ENCODE assay signal across 20 cellular contexts in the genomic region with DNA sequence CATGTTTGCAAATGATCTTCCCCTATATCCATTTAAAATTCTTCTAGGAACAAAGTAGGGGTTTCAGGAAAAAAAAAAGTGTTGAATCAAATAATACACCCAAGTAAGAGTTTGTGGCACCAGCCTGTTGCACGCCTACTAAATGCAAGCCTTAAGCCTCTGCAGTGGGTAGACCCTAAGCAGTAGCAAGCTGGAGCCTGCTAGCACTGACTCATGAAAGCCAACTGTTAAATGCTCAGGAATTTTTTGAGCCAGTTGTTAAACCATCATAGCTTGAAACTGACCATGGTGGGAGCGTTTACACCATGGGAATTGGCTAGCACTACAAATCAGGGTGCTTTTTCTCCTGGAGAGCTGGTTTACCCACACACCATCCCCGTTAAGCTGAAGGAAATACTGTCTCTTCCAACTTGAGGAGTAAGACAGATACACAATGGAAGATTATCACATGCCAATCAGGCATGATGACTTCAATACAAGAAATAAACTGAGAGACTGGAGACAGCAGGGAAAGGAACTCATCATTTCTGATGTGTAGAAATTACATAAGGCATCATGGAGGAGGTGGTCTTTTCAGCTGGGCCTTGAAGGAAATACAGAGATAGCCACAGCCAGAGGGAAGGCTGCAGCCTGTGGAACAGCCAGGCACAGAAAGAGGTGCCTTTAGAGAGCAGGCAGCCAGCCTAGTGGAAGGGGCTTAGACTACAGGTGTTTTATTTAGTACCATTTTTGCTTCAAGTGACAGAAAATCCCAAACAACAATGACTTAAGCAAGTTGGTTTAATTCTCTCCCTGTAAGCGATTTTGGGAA.
DNase-seq lines count a peak whose midpoint lies in the region; ATAC-seq and TF ChIP-seq lines count a peak whose summit lies in the region.
"Had no signal": no experiment of that assay in that cellular context is flagged by ENCODE, and none has a peak within 500 bp of the region (broad histone marks: within the 10 kb centered on the region; RNA-seq: fewer than 3 reads in every experiment).

No MANE protein-coding gene starts in this region.

- no peaks in the 10 kb centered on the region for H3K27me3 ChIP-seq in MM.1S (replicated peaks; ENCODE audit: insufficient read depth, low read length)

- H3K9me3 ChIP-seq in MM.1S (replicated peaks; ENCODE audit: insufficient read depth, low read length), result no peaks in the 10 kb centered on the region

- no peak overlapping the region for H3K9ac ChIP-seq in MM.1S (ENCODE audit: low read length)

- POLR2A ChIA-PET in activated CD8-positive, alpha-beta T cell treated with anti-CD3 and anti-CD28 coated beads, Interleukin-2, amount 10 ng/mL, durations not matched to agents 7 days and 5 days (lab: Charles Lee), result no interaction called here
- POLR2A ChIA-PET in activated CD8-positive, alpha-beta T cell treated with anti-CD3 and anti-CD28 coated beads for 36 hours (lab: Charles Lee), result interaction anchor here (0.6 to 1.1 kb wide), 3 partner anchors 8 to 110 kb away, joined by 3 read pairs; no protein-coding TSS in a partner anchor

- no peak for TF ChIP-seq CTCF in activated CD8-positive, alpha-beta T cell treated with anti-CD3 and anti-CD28 coated beads for 36 hours (IDR thresholded peaks at IDR 0.05)
- no peak for TF ChIP-seq CTCF in MM.1S (IDR thresholded peaks at IDR 0.05; ENCODE audit: low read length)

- H3K9me2 ChIP-seq in MM.1S (replicated peaks; ENCODE audit: insufficient read depth, low read length), result no peaks in the 10 kb centered on the region

- H3K27ac ChIP-seq in MM.1S (ENCODE audit: low read length), result peak overlapping the region; percentile 99
- H3K27ac ChIP-seq in epithelial cell of prostate, result peak overlapping the region; percentile 31

- H4K20me1 ChIP-seq in MM.1S (ENCODE audit: insufficient read depth, low read length), result no peaks in the 10 kb centered on the region

- CTCF ChIA-PET in activated CD8-positive, alpha-beta T cell treated with anti-CD3 and anti-CD28 coated beads, Interleukin-2, amount 10 ng/mL, durations not matched to agents 7 days and 5 days (lab: Charles Lee), result interaction anchor here (1.0 to 4.7 kb wide), 4 partner anchors 12 to 176 kb away, joined by 4 to 26 read pairs (median 6); a partner anchor contains a TSS
- CTCF ChIA-PET in activated CD8-positive, alpha-beta T cell treated with anti-CD3 and anti-CD28 coated beads for 36 hours (lab: Charles Lee), result interaction anchor here (1.3 kb wide), 1 partner anchor 35 kb away, joined by 3 read pairs; no protein-coding TSS in a partner anchor

- H3K4me2 ChIP-seq in MM.1S (ENCODE audit: low read depth, low read length), result peak overlapping the region; percentile 68; the same call in 1 of the 2 replicates

- H3K27ac Mint-ChIP-seq in activated CD8-positive, alpha-beta T cell treated with anti-CD3 and anti-CD28 coated beads, Interleukin-2, amount 10 ng/mL, durations not matched to agents 7 days and 5 days, result peak overlapping the region; percentile 23
- H3K27ac Mint-ChIP-seq in activated CD8-positive, alpha-beta T cell treated with anti-CD3 and anti-CD28 coated beads for 36 hours, result no peak overlapping the region
- peak overlapping the region; percentile 48 for H3K27ac Mint-ChIP-seq in stimulated activated memory B cell treated with anti-CD40 and anti-IgM and Interleukin-4, amounts not matched to agents 10 μg/mL and 1 μg/mL and 100 μg/mL, for 72 hours
- H3K27ac Mint-ChIP-seq in stimulated activated naive B cell treated with anti-CD40 and anti-IgM and Interleukin-4, amounts not matched to agents 10 μg/mL and 1 μg/mL and 100 μg/mL, for 72 hours, result no peak overlapping the region

- H3K9me3 Mint-ChIP-seq in activated CD8-positive, alpha-beta T cell treated with anti-CD3 and anti-CD28 coated beads, Interleukin-2, amount 10 ng/mL, durations not matched to agents 7 days and 5 days (ENCODE audit: insufficient read depth), result no peaks in the 10 kb centered on the region
- H3K9me3 Mint-ChIP-seq in activated CD8-positive, alpha-beta T cell treated with anti-CD3 and anti-CD28 coated beads for 36 hours, result no peaks in the 10 kb centered on the region
- no peaks in the 10 kb centered on the region for H3K9me3 Mint-ChIP-seq in stimulated activated memory B cell treated with anti-CD40 and anti-IgM and Interleukin-4, amounts not matched to agents 10 μg/mL and 1 μg/mL and 100 μg/mL, for 72 hours
- peaks cover 0 to 5% of the 10 kb centered on the region in 2 donors for H3K9me3 Mint-ChIP-seq in stimulated activated naive B cell treated with anti-CD40 and anti-IgM and Interleukin-4, amounts not matched to agents 10 μg/mL and 1 μg/mL and 100 μg/mL, for 72 hours
- H3K9me3 Mint-ChIP-seq: IgD-negative memory B cell had no signal

- H3K36me3 Mint-ChIP-seq in activated CD8-positive, alpha-beta T cell treated with anti-CD3 and anti-CD28 coated beads, Interleukin-2, amount 10 ng/mL, durations not matched to agents 7 days and 5 days (ENCODE audit: low read depth), result no peaks in the 10 kb centered on the region
- no peaks in the 10 kb centered on the region for H3K36me3 Mint-ChIP-seq in activated CD8-positive, alpha-beta T cell treated with anti-CD3 and anti-CD28 coated beads for 36 hours (ENCODE audit: low read depth)
- no peaks in the 10 kb centered on the region for H3K36me3 Mint-ChIP-seq in stimulated activated memory B cell treated with anti-CD40 and anti-IgM and Interleukin-4, amounts not matched to agents 10 μg/mL and 1 μg/mL and 100 μg/mL, for 72 hours
- H3K36me3 Mint-ChIP-seq in stimulated activated naive B cell treated with anti-CD40 and anti-IgM and Interleukin-4, amounts not matched to agents 10 μg/mL and 1 μg/mL and 100 μg/mL, for 72 hours, result no peaks in the 10 kb centered on the region
- H3K36me3 Mint-ChIP-seq: IgD-negative memory B cell had no signal

- no peak for DNase-seq in activated CD8-positive, alpha-beta T cell treated with anti-CD3 and anti-CD28 coated beads, Interleukin-2, amount 10 ng/mL, durations not matched to agents 7 days and 5 days
- no peak for DNase-seq in activated CD8-positive, alpha-beta T cell treated with anti-CD3 and anti-CD28 coated beads for 36 hours
- no peak for DNase-seq in MM.1S
- peak; percentile 48 for DNase-seq in epithelial cell of prostate (ENCODE audit: low read depth, low spot score)
- DNase-seq in DMS79 treated with DMSO at 0.1 percent for 48 hours (lab: John Stamatoyannopoulos, UW), result no peak
- no peak for DNase-seq in mucosa of gallbladder (ENCODE audit: low spot score)
- DNase-seq in stimulated activated naive B cell treated with anti-CD40 and anti-IgM and Interleukin-4, amounts not matched to agents 10 μg/mL and 1 μg/mL and 100 μg/mL, for 72 hours, result no peak
- DNase-seq: 8988T; DMS79; GF-D8; H9; NCI-H1048; NCI-H1694; NCI-H69; NK-92 treated with Interleukin-12 subunit alpha and Interleukin-12 subunit beta, amount 100 ng/mL, for 24 hours; PC-3; SHP77 had no signal

- H3K4me3 Mint-ChIP-seq in activated CD8-positive, alpha-beta T cell treated with anti-CD3 and anti-CD28 coated beads, Interleukin-2, amount 10 ng/mL, durations not matched to agents 7 days and 5 days, result no peak overlapping the region
- H3K4me3 Mint-ChIP-seq in activated CD8-positive, alpha-beta T cell treated with anti-CD3 and anti-CD28 coated beads for 36 hours, result no peak overlapping the region
- H3K4me3 Mint-ChIP-seq in stimulated activated memory B cell treated with anti-CD40 and anti-IgM and Interleukin-4, amounts not matched to agents 10 μg/mL and 1 μg/mL and 100 μg/mL, for 72 hours, result no peak overlapping the region
- H3K4me3 Mint-ChIP-seq in stimulated activated naive B cell treated with anti-CD40 and anti-IgM and Interleukin-4, amounts not matched to agents 10 μg/mL and 1 μg/mL and 100 μg/mL, for 72 hours, result no peak overlapping the region
- H3K4me3 Mint-ChIP-seq: H9 had no signal

- peaks cover 63% of the 10 kb centered on the region for H3K4me1 Mint-ChIP-seq in activated CD8-positive, alpha-beta T cell treated with anti-CD3 and anti-CD28 coated beads, Interleukin-2, amount 10 ng/mL, durations not matched to agents 7 days and 5 days (ENCODE audit: low read depth)
- H3K4me1 Mint-ChIP-seq in activated CD8-positive, alpha-beta T cell treated with anti-CD3 and anti-CD28 coated beads for 36 hours (ENCODE audit: low read depth), result peaks cover 28% of the 10 kb centered on the region
- H3K4me1 Mint-ChIP-seq in stimulated activated memory B cell treated with anti-CD40 and anti-IgM and Interleukin-4, amounts not matched to agents 10 μg/mL and 1 μg/mL and 100 μg/mL, for 72 hours, result peaks cover 89% of the 10 kb centered on the region
- peaks cover 56 to 91% of the 10 kb centered on the region in 2 donors for H3K4me1 Mint-ChIP-seq in stimulated activated naive B cell treated with anti-CD40 and anti-IgM and Interleukin-4, amounts not matched to agents 10 μg/mL and 1 μg/mL and 100 μg/mL, for 72 hours

- H2AFZ ChIP-seq in MM.1S (ENCODE audit: low read length), result no peak overlapping the region

- peaks cover 58% of the 10 kb centered on the region for H3K4me1 ChIP-seq in MM.1S (ENCODE audit: low read length)

- H3F3A ChIP-seq in MM.1S (ENCODE audit: insufficient read depth, low read length), result peaks cover 37% of the 10 kb centered on the region

- H3K79me2 ChIP-seq in MM.1S (ENCODE audit: low read length), result no peaks in the 10 kb centered on the region

- H3K27me3 Mint-ChIP-seq in activated CD8-positive, alpha-beta T cell treated with anti-CD3 and anti-CD28 coated beads, Interleukin-2, amount 10 ng/mL, durations not matched to agents 7 days and 5 days (ENCODE audit: low read depth), result peaks cover 24% of the 10 kb centered on the region
- H3K27me3 Mint-ChIP-seq in activated CD8-positive, alpha-beta T cell treated with anti-CD3 and anti-CD28 coated beads for 36 hours, result peaks cover 13% of the 10 kb centered on the region
- H3K27me3 Mint-ChIP-seq in stimulated activated memory B cell treated with anti-CD40 and anti-IgM and Interleukin-4, amounts not matched to agents 10 μg/mL and 1 μg/mL and 100 μg/mL, for 72 hours, result peaks cover 29% of the 10 kb centered on the region
- H3K27me3 Mint-ChIP-seq in stimulated activated naive B cell treated with anti-CD40 and anti-IgM and Interleukin-4, amounts not matched to agents 10 μg/mL and 1 μg/mL and 100 μg/mL, for 72 hours, result peaks cover 5 to 8% of the 10 kb centered on the region in 2 donors

- no peak for ATAC-seq in activated CD8-positive, alpha-beta T cell treated with anti-CD3 and anti-CD28 coated beads, Interleukin-2, amount 10 ng/mL, durations not matched to agents 7 days and 5 days
- ATAC-seq in activated CD8-positive, alpha-beta T cell treated with anti-CD3 and anti-CD28 coated beads for 36 hours, result no peak
- no peak for ATAC-seq in stimulated activated memory B cell treated with anti-CD40 and anti-IgM and Interleukin-4, amounts not matched to agents 10 μg/mL and 1 μg/mL and 100 μg/mL, for 72 hours
- ATAC-seq in stimulated activated naive B cell treated with anti-CD40 and anti-IgM and Interleukin-4, amounts not matched to agents 10 μg/mL and 1 μg/mL and 100 μg/mL, for 72 hours (replicated peaks), result no peak
- ATAC-seq: PC-3, SK-N-SH treated with all-trans-retinoic acid at 6 μM for 48 hours had no signal

- no peak overlapping the region for H3K4me3 ChIP-seq in MM.1S (ENCODE audit: low read length)

- intact Hi-C loops in activated CD8-positive, alpha-beta T cell treated with anti-CD3 and anti-CD28 coated beads for 36 hours (cut with micrococcal nuclease), result no loop called here

- no peaks in the 10 kb centered on the region for H3K36me3 ChIP-seq in MM.1S (replicated peaks; ENCODE audit: insufficient read depth, low read length)

Comparison
In these comparisons a context has a peak if more than half of its experiments do, and no peak if none do; other contexts are left out.
1. H3K27ac Mint-ChIP-seq: peak in activated CD8-positive, alpha-beta T cell treated with anti-CD3 and anti-CD28 coated beads, Interleukin-2, amount 10 ng/mL, durations not matched to agents 7 days and 5 days (single experiment) and stimulated activated memory B cell treated with anti-CD40 and anti-IgM and Interleukin-4, amounts not matched to agents 10 μg/mL and 1 μg/mL and 100 μg/mL, for 72 hours (single experiment); none in activated CD8-positive, alpha-beta T cell treated with anti-CD3 and anti-CD28 coated beads for 36 hours (single experiment) and stimulated activated naive B cell treated with anti-CD40 and anti-IgM and Interleukin-4, amounts not matched to agents 10 μg/mL and 1 μg/mL and 100 μg/mL, for 72 hours (single experiment).